In the genomic region with DNA sequence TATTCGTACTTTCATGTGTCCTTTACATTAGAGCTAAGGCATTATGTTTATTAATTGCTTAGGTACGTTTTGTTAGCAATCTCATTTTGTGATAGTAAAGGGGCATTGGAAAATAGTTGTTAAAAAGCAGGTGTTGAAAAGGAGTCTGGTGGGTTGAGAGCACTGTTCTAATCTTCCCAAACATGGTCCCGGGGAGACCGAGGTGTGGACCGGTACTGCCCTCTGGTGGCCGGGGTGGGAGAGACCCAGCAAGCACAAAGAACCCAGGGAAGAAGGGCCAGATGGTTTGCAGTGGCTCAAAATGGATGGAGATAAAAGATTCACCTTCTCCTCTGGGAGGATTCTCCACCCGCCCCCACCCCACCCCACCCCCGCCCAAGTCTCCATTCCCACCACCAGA, we compare ENCODE assay signal across 8 cellular contexts. TPM values are rescaled to one million over a fixed set of nuclear protein-coding genes. Genes with fewer than 3 reads are reported as not detected.
A peak's percentile ranks its signal among the peaks of the same experiment; 100 is the strongest.
DNase-seq lines count a peak whose midpoint lies in the region; ATAC-seq and TF ChIP-seq lines count a peak whose summit lies in the region.

No MANE protein-coding gene starts in this region.

- TF ChIP-seq RAD21 in liver (IDR thresholded peaks at IDR 0.05), result peak; percentile 85 to 92

- no peaks in the 10 kb centered on the region for H3K27me3 Mint-ChIP-seq in Caco-2 (ENCODE audit: insufficient read depth, unreplicated experiment)
- no peaks in the 10 kb centered on the region for H3K27me3 Mint-ChIP-seq in activated CD4-positive, alpha-beta T cell treated with anti-CD3 and anti-CD28 coated beads for 36 hours

- H3K27me3 ChIP-seq in Caco-2 (replicated peaks; ENCODE audit: control insufficient read depth, insufficient read depth, low read length) (no peaks in the 10 kb centered on the region), liver (ENCODE audit: control insufficient read depth in 4 of 4, insufficient read depth in 4 of 4, low read length in 3 of 4) (no peaks in the 10 kb centered on the region)

- H3K9me3 ChIP-seq in Caco-2, result no peaks in the 10 kb centered on the region
- H3K9me3 ChIP-seq in liver (ENCODE audit: control insufficient read depth in 4 of 4, low read length in 3 of 4), result no peaks in the 10 kb centered on the region

- H3K27ac Mint-ChIP-seq in Caco-2 (ENCODE audit: unreplicated experiment), result no peak overlapping the region
- H3K27ac Mint-ChIP-seq in activated CD4-positive, alpha-beta T cell treated with anti-CD3 and anti-CD28 coated beads for 36 hours, result no peak overlapping the region

- POLR2A ChIA-PET in Caco-2 (lab: Charles Lee), result no interaction called here
- POLR2A ChIA-PET in activated CD4-positive, alpha-beta T cell treated with anti-CD3 and anti-CD28 coated beads for 36 hours (lab: Charles Lee), result no interaction called here

- CTCF ChIA-PET in Caco-2 (lab: Charles Lee), result interaction anchor here (1.0 to 1.4 kb wide), 2 partner anchors 28 to 450 kb away, joined by 3 to 15 read pairs; no protein-coding TSS in a partner anchor
- CTCF ChIA-PET in activated CD4-positive, alpha-beta T cell treated with anti-CD3 and anti-CD28 coated beads for 36 hours (lab: Charles Lee), result interaction anchor here (0.6 to 3.7 kb wide), 21 partner anchors 9 to 327 kb away, joined by 3 to 23 read pairs (median 4); partner anchors contain the start of genes IDNK and UBQLN1

- intact Hi-C loops in Caco-2 (cut with micrococcal nuclease; ENCODE audit: unreplicated experiment), result loop anchor here (1.0 to 5.0 kb wide), 4 partner anchors 28 to 66 kb away; partner anchors contain the start of gene UBQLN1
- intact Hi-C loops in activated CD4-positive, alpha-beta T cell treated with anti-CD3 and anti-CD28 coated beads for 36 hours (cut with DNase I, micrococcal nuclease), result loop anchor here (1.0 kb wide), 3 partner anchors 25 to 315 kb away; no protein-coding TSS in a partner anchor

- no TSS peak for BruUV-seq in Caco-2 (replicated peaks; lab: Mats Ljungman, UMichigan)

- no peaks in the 10 kb centered on the region for H3K4me1 Mint-ChIP-seq in Caco-2 (ENCODE audit: low read depth, unreplicated experiment)
- H3K4me1 Mint-ChIP-seq in activated CD4-positive, alpha-beta T cell treated with anti-CD3 and anti-CD28 coated beads for 36 hours, result peaks cover 5% of the 10 kb centered on the region

- H3K4me1 ChIP-seq in Caco-2 (no peaks in the 10 kb centered on the region), liver (ENCODE audit: control insufficient read depth in 4 of 4, insufficient read depth in 4 of 4, low read length in 3 of 4) (no peaks in the 10 kb centered on the region)

- H3K4me3 Mint-ChIP-seq in Caco-2 (ENCODE audit: unreplicated experiment), result no peak overlapping the region
- no peak overlapping the region for H3K4me3 Mint-ChIP-seq in activated CD4-positive, alpha-beta T cell treated with anti-CD3 and anti-CD28 coated beads for 36 hours

- TF ChIP-seq CTCF in Caco-2 (IDR thresholded peaks at IDR 0.05; ENCODE audit: insufficient read depth in 1 of 2, low read depth in 1 of 2, low read length in 1 of 2, severe bottlenecking in 1 of 2, unreplicated experiment in 1 of 2), result peak; percentile 43 to 81
- TF ChIP-seq CTCF in liver (IDR thresholded peaks at IDR 0.05; ENCODE audit: low read depth, low read length, missing input control), result peak; percentile 87

- H3K9me3 Mint-ChIP-seq in Caco-2 (ENCODE audit: unreplicated experiment), result no peaks in the 10 kb centered on the region
- peaks cover 3% of the 10 kb centered on the region for H3K9me3 Mint-ChIP-seq in activated CD4-positive, alpha-beta T cell treated with anti-CD3 and anti-CD28 coated beads for 36 hours (ENCODE audit: low read depth)

- H3K9ac ChIP-seq in liver (ENCODE audit: low read depth in 1 of 2, low read length in 2 of 2), result no peak overlapping the region

- no peak overlapping the region for H3K4me3 ChIP-seq in Caco-2 (ENCODE audit: low read depth, low read length)
- no peak overlapping the region for H3K4me3 ChIP-seq in liver (ENCODE audit: low read depth in 1 of 3, low read length in 3 of 3)

- H3K27ac ChIP-seq in liver (ENCODE audit: low read depth in 1 of 2, low read length in 2 of 2), result no peak overlapping the region

- peaks cover 21% of the 10 kb centered on the region for H3K36me3 Mint-ChIP-seq in Caco-2 (ENCODE audit: insufficient read depth, unreplicated experiment)
- H3K36me3 Mint-ChIP-seq in activated CD4-positive, alpha-beta T cell treated with anti-CD3 and anti-CD28 coated beads for 36 hours (ENCODE audit: low read depth), result peaks cover 40% of the 10 kb centered on the region

- DNase-seq in Caco-2 (peak; percentile 59 to 71), NCI-H146 treated with DMSO at 0.1 percent for 48 hours (lab: John Stamatoyannopoulos, UW; ENCODE audit: unreplicated experiment) (peak; percentile 1), cerebellar cortex (ENCODE audit: low spot score) (peak; percentile 39)
- DNase-seq in activated CD4-positive, alpha-beta T cell treated with anti-CD3 and anti-CD28 coated beads for 36 hours, result peak; percentile 83
- peak; percentile 27 for DNase-seq in stimulated activated CD8-positive, alpha-beta memory T cell treated with anti-CD3 and anti-CD28 coated beads, Interleukin-12 subunit alpha, Interleukin-12 subunit beta, amount 100 ng/mL, for 24 hours (ENCODE audit: extremely low read depth)

- ATAC-seq in GM21723 (IDR thresholded peaks at IDR 0.05; ENCODE audit: unreplicated experiment) (peak; percentile 69), HG03196 (IDR thresholded peaks at IDR 0.05; ENCODE audit: unreplicated experiment) (no peak)
- ATAC-seq in activated CD4-positive, alpha-beta T cell treated with anti-CD3 and anti-CD28 coated beads for 36 hours, result peak; percentile 87

- 27% methylated on average over 8 of the region's 8 CpGs for WGBS in liver

- no peaks in the 10 kb centered on the region for H3K36me3 ChIP-seq in Caco-2 (ENCODE audit: control insufficient read depth, insufficient read depth, low read length)
- H3K36me3 ChIP-seq in liver (ENCODE audit: control insufficient read depth in 4 of 4, insufficient read depth in 3 of 4, low read depth in 1 of 4, low read length in 3 of 4), result peaks cover 0 to 19% (median 17%) of the 10 kb centered on the region in 4 donors

TF ChIP-seq in liver, 16 proteins besides CTCF, POLR2A, EP300 and RAD21:
- TF ChIP-seq HNF4G (IDR thresholded peaks at IDR 0.05), result no peak
- no peak for TF ChIP-seq EGR1 (IDR thresholded peaks at IDR 0.05; ENCODE audit: low read depth in 2 of 2)
- no peak for TF ChIP-seq YY1 (IDR thresholded peaks at IDR 0.05)
- no peak for TF ChIP-seq HNF4A (conservative IDR thresholded peaks at IDR 0.05)
- no peak for TF ChIP-seq JUND (IDR thresholded peaks at IDR 0.05)

RNA-seq across cellular contexts. Expression of gene IDNK, which starts 26.1 kb away (rescaled TPM):
- 4.3 and 5.1 TPM in 2 replicates for total RNA-seq in Caco-2 (2022)
- 1 to 10 TPM; 4.6 to 4.7 TPM for total RNA-seq in activated CD4-positive, alpha-beta T cell treated with anti-CD3 and anti-CD28 coated beads for 36 hours
- total RNA-seq in liver, result 10 to 100 TPM in 1 of 2 donors, 1 to 10 TPM in 1; 5.6 to 14.6 TPM
- polyA plus RNA-seq in liver, result 10 to 100 TPM; 14.8 to 33.4 TPM

RNA-seq across cellular contexts. Expression of gene UBQLN1, which starts 58.7 kb away (rescaled TPM):
- total RNA-seq in Caco-2 (2022), result 56.0 and 56.3 TPM in 2 replicates
- total RNA-seq in activated CD4-positive, alpha-beta T cell treated with anti-CD3 and anti-CD28 coated beads for 36 hours, result 100 to 1,000 TPM in 1 of 2 experiments, 10 to 100 TPM in 1; 88.3 to 116 TPM
- 10 to 100 TPM; 77.3 to 88.8 TPM for total RNA-seq in liver
- 10 to 100 TPM; 42.7 to 48.9 TPM for polyA plus RNA-seq in liver

Comparison
In these comparisons a context has a peak if more than half of its experiments do, and no peak if none do; other contexts are left out.
1. DNase-seq: peak in every context shown above with its lines; median percentile 83 in activated CD4-positive, alpha-beta T cell treated with anti-CD3 and anti-CD28 coated beads for 36 hours; 65 in Caco-2; 39 in cerebellar cortex; 27 in stimulated activated CD8-positive, alpha-beta memory T cell treated with anti-CD3 and anti-CD28 coated beads, Interleukin-12 subunit alpha, Interleukin-12 subunit beta, amount 100 ng/mL, for 24 hours; 1 in NCI-H146 treated with DMSO at 0.1 percent for 48 hours.